In the genomic region with DNA sequence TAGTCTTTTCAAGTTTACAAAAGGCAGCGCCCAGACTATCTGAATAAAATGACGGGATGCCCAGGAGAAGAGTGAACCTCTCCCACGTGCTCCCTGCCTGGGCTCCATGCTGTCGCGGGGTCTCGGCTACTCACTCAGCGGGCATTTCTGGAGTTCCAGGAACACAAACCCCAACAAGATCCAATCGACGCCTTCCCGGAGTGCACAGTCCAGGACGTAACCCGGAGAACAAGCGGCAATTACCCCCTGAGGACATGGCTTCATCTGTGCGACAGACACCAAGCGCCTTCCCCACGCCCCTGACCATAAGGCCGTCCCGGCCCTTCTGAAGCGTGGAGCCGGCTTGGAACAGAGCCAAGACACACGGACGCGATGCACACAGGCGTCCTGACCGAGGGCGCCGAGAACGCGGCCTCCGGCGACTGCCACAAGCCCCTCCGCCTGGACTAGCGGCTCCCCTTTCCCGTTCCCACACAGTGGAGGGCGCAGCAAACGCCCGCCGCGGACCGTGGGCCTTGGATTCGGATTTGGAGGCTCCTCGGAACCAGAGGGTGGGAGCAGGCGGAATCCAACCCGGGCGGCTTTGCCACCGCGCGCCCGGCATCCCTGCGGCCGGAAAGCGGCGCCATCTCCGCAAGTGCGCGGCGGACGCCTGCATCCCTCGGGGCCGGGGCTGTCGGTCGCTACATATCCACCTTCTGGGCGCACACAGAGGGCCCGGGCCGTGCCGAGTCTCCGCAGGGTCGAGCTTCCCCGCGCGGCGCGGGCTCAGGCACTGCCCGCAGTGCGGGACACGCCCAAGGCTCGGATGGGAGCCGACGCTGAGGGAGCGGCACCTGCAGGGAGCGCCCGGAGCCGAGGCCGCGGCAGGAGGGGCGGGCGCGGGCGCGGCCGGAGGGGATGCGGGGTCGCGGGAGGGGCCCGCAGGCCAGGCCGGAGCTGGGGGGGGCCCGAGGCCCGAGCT, we compare ENCODE assay signal across 7 cellular contexts. TPM values are rescaled to one million over a fixed set of nuclear protein-coding genes. Genes with fewer than 3 reads are reported as not detected.
DNase-seq lines count a peak whose midpoint lies in the region; FAIRE-seq and TF ChIP-seq lines count a peak whose summit lies in the region.

No MANE protein-coding gene starts in this region.

- no peaks in the 10 kb centered on the region for H3K4me1 ChIP-seq in MM.1S (ENCODE audit: low read length)

- DNase-seq in GM12891 (ENCODE audit: insufficient read length, low spot score) (peak; percentile 49), H54 (ENCODE audit: insufficient read length, low spot score) (peak; percentile 44), MM.1S (peak; percentile 34), dorsolateral prefrontal cortex (peak in 9 of 10 donors; percentile 50 to 78 (median 62)), medulla oblongata (ENCODE audit: extremely low spot score) (peak; percentile 56)
- DNase-seq in activated CD4-positive, alpha-beta T cell treated with anti-CD3 and anti-CD28 coated beads for 1 hour = peak; percentile 16
- peak; percentile 53 for DNase-seq in stimulated activated CD8-positive, alpha-beta memory T cell treated with anti-CD3 and anti-CD28 coated beads, Interleukin-4, amount 100 ng/mL, for 48 hours

- H3K27me3 ChIP-seq in MM.1S (replicated peaks; ENCODE audit: insufficient read depth, low read length) (peaks cover 42% of the 10 kb centered on the region), dorsolateral prefrontal cortex (no peaks in the 10 kb centered on the region)

- no peaks in the 10 kb centered on the region for H3K36me3 ChIP-seq in MM.1S (replicated peaks; ENCODE audit: insufficient read depth, low read length)

- no peak for FAIRE-seq in GM12891 (lab: Jason Lieb, UNC)
- no peak for FAIRE-seq in H54 (lab: Jason Lieb, UNC)

- intact Hi-C loops in dorsolateral prefrontal cortex (cut with DNase I) = loop anchor here (1.0 to 5.0 kb wide), 4 partner anchors 89 to 161 kb away; partner anchors contain the start of gene CCNF (in 2 of the 2)

- peak overlapping the region; percentile 98 for H3K4me2 ChIP-seq in MM.1S (ENCODE audit: low read depth, low read length)

- no peaks in the 10 kb centered on the region for H3K9me3 ChIP-seq in MM.1S (replicated peaks; ENCODE audit: insufficient read depth, low read length)

- H3K27ac ChIP-seq in MM.1S (ENCODE audit: low read length) (no peak overlapping the region), dorsolateral prefrontal cortex (peak overlapping the region; percentile 44 to 97 (median 92))

- no peak for TF ChIP-seq CTCF in MM.1S (IDR thresholded peaks at IDR 0.05; ENCODE audit: low read length)
- TF ChIP-seq CTCF in dorsolateral prefrontal cortex (IDR thresholded peaks at IDR 0.05 in 54 of 56, conservative IDR thresholded peaks at IDR 0.05 in 2 of 56; ENCODE audit: low read depth in 1 of 56, partially characterized antibody in 56 of 56) = peak in 22 of 56 donors; percentile 3 to 46 (median 24)

- H3K4me3 ChIP-seq in MM.1S (ENCODE audit: low read length) (peak overlapping the region; percentile 69), dorsolateral prefrontal cortex (peak overlapping the region; percentile 68 to 97 (median 87))

- no peak for TF ChIP-seq POLR2A in GM12891 (IDR thresholded peaks at IDR 0.05; ENCODE audit: low read depth, low read length)
- no peak for TF ChIP-seq POLR2A in H54 (IDR thresholded peaks at IDR 0.05; ENCODE audit: low read depth, low read length)

- H3K9ac ChIP-seq in MM.1S (ENCODE audit: low read length) = 0 out of 2 replicates have a peak overlapping the region, but pooled peaks have one; percentile 22

- no peaks in the 10 kb centered on the region for H3K79me2 ChIP-seq in MM.1S (ENCODE audit: low read length)

- H3F3A ChIP-seq in MM.1S (ENCODE audit: insufficient read depth, low read length) = no peaks in the 10 kb centered on the region

- no peaks in the 10 kb centered on the region for H3K9me2 ChIP-seq in MM.1S (replicated peaks; ENCODE audit: insufficient read depth, low read length)

- peak overlapping the region; percentile 87 for H2AFZ ChIP-seq in MM.1S (ENCODE audit: low read length)

- no peaks in the 10 kb centered on the region for H4K20me1 ChIP-seq in MM.1S (ENCODE audit: insufficient read depth, low read length)

TF ChIP-seq in GM12891, 5 proteins besides CTCF, POLR2A, EP300 and RAD21:
- TF ChIP-seq PAX5 (IDR thresholded peaks at IDR 0.05; ENCODE audit: insufficient read depth, low read length, severe bottlenecking) (no peak), POU2F2 (IDR thresholded peaks at IDR 0.05; ENCODE audit: low read depth, low read length) (no peak), TAF1 (IDR thresholded peaks at IDR 0.05; ENCODE audit: low read depth, low read length) (no peak), SPI1 (IDR thresholded peaks at IDR 0.05; ENCODE audit: low read depth, low read length) (no peak), POLR2AphosphoS5 (IDR thresholded peaks at IDR 0.05; ENCODE audit: low read depth, low read length) (no peak)

RNA-seq across cellular contexts. Expression of gene ABCA3, which starts 0.7 kb away (rescaled TPM):
- polyA plus RNA-seq in GM12891 (2012; ENCODE audit: low read depth, missing spikeins) = 0.58 TPM
- 100 to 1,000 TPM in 77 of 120 experiments, 10 to 100 TPM in 43; 75.2 to 141 (median 103) TPM for total RNA-seq in dorsolateral prefrontal cortex
